1 cellular context compared by ENCODE assay signal in the genomic region with DNA sequence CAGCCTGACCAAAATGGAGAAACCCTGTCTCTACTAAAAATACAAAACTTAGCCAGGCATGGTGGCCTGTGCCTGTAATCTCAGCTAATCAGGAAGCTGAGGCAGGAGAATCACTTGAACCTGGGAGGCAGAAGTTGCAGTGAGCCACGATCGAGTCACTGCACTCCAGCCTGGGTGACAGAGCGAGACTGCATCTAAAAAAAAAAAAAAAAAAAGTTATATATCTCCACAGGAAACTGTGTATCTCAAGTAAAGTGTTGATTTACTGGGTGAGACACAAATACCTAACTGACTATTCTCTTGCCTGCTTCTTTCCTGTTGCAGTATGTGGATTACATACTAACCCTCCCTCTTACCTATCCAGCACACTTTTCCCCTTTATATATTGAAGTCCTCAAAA. TPM values are rescaled to one million over a fixed set of nuclear protein-coding genes. Genes with fewer than 3 reads are reported as not detected.
"Had no signal": no experiment of that assay in that cellular context is flagged by ENCODE, and none has a peak within 500 bp of the region (broad histone marks: within the 10 kb centered on the region; RNA-seq: fewer than 3 reads in every experiment).

No MANE protein-coding gene starts in this region.

RNA-seq across cellular contexts. Expression of gene ZNF763, which starts 27.1 kb away (rescaled TPM):
- total RNA-seq: NCI-H460 had no signal

RNA-seq across cellular contexts. Expression of gene ZNF433, which starts 43.5 kb away (rescaled TPM):
- total RNA-seq: NCI-H460 had no signal
